ENCODE assay signal across 22 cellular contexts in the genomic region with DNA sequence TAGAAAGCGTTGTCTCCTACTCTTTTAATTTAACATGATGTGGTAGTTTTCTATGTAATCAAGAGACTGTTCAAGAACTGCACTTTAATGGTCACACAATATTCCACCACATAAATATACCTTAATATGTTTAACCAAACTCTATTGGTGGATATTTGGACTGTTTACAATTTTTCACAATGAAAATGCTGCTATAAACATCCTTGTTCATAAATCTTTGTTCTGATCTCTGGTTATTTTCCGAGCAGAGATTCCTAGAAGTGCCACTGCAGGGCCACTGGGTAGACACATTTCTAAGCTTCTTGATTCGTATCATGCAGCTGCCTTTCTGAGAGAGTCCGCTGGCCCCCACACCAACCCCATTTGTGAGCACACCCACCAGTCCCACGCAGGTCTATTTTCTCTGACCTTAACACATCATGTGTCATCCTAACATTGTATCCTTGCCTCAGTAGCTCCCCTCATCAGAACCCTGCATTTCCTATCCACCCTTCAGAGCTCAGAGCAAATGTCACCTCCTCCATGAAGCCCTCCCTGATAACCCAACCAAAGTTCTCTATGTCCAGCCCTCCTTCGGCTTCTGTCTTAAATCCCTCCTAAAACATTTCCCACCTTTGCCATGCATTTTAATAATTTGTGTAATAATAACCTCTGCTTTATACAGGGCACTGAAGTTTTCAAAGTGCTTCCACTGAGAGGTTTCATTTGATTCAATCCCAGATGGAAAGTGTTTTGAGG. TPM values are rescaled to one million over a fixed set of nuclear protein-coding genes. Genes with fewer than 3 reads are reported as not detected.
DNase-seq lines count a peak whose midpoint lies in the region; ATAC-seq and TF ChIP-seq lines count a peak whose summit lies in the region.
"Had no signal": no experiment of that assay in that cellular context is flagged by ENCODE, and none has a peak within 500 bp of the region (broad histone marks: within the 10 kb centered on the region; RNA-seq: fewer than 3 reads in every experiment).

No MANE protein-coding gene starts in this region.

- peak overlapping the region; percentile 23 for H3K27ac Mint-ChIP-seq in glutamatergic neuron (ENCODE audit: unreplicated experiment)
- H3K27ac Mint-ChIP-seq: CD8-positive, alpha-beta memory T cell had no signal

- no peak overlapping the region for H2AFZ ChIP-seq in parathyroid adenoma

- peak overlapping the region; percentile 24 for H3K4me2 ChIP-seq in parathyroid adenoma (ENCODE audit: low read length)

- no peak overlapping the region for H3K4me3 Mint-ChIP-seq in glutamatergic neuron (ENCODE audit: unreplicated experiment)
- H3K4me3 Mint-ChIP-seq: CD8-positive, alpha-beta memory T cell had no signal

- peaks cover 2% of the 10 kb centered on the region for H3K4me1 Mint-ChIP-seq in glutamatergic neuron (ENCODE audit: low read depth, unreplicated experiment)
- H3K4me1 Mint-ChIP-seq: CD8-positive, alpha-beta memory T cell had no signal

- ATAC-seq in GM21786 (IDR thresholded peaks at IDR 0.05; ENCODE audit: unreplicated experiment), result no peak
- ATAC-seq in HG02588 (IDR thresholded peaks at IDR 0.05; ENCODE audit: unreplicated experiment), result no peak
- ATAC-seq: GM12878 had no signal

- H3K9me3 ChIP-seq in right atrium auricular region (no peaks in the 10 kb centered on the region), parathyroid adenoma (ENCODE audit: control insufficient read depth, low read length) (no peaks in the 10 kb centered on the region)
- H3K9me3 ChIP-seq: HAP-1 had no signal

- H3K9ac ChIP-seq in parathyroid adenoma, result no peak overlapping the region

- DNase-seq in right atrium auricular region (ENCODE audit: low spot score) (no peak), cardiac septum (ENCODE audit: low spot score) (no peak), glutamatergic neuron (no peak), cortex of kidney (lab: John Stamatoyannopoulos, UW) (no peak), SK-N-DZ (ENCODE audit: low spot score) (no peak)
- DNase-seq: 8988T; CD8-positive, alpha-beta memory T cell; DND-41; GDM1; KBM-7; MV-4-11; NCI-H1417 treated with DMSO at 0.1 percent for 48 hours; NCI-H1930; NCI-H446 treated with DMSO at 0.1 percent for 48 hours; NK-92 treated with Interleukin-12 subunit alpha and Interleukin-12 subunit beta, amount 100 ng/mL, for 24 hours; SHP77 treated with DMSO at 0.1 percent for 48 hours had no signal

- H3K27ac ChIP-seq in right atrium auricular region (peak overlapping the region; percentile 85 to 90), parathyroid adenoma (peak overlapping the region; percentile 95)

- H3K4me3 ChIP-seq in right atrium auricular region, result no peak overlapping the region
- no peak overlapping the region for H3K4me3 ChIP-seq in parathyroid adenoma (ENCODE audit: low read depth, low read length)
- H3K4me3 ChIP-seq: GM12878, HAP-1 had no signal

- H3K27me3 ChIP-seq in right atrium auricular region, result no peaks in the 10 kb centered on the region
- no peaks in the 10 kb centered on the region for H3K27me3 ChIP-seq in parathyroid adenoma (ENCODE audit: control insufficient read depth, insufficient read depth, low read length)

- TF ChIP-seq CTCF in right atrium auricular region (IDR thresholded peaks at IDR 0.05) (no peak), glutamatergic neuron (IDR thresholded peaks at IDR 0.05; ENCODE audit: partially characterized antibody, unreplicated experiment) (no peak), parathyroid adenoma (IDR thresholded peaks at IDR 0.05) (no peak)

- no peaks in the 10 kb centered on the region for H3K36me3 ChIP-seq in right atrium auricular region
- no peaks in the 10 kb centered on the region for H3K36me3 ChIP-seq in parathyroid adenoma (ENCODE audit: control insufficient read depth, insufficient read depth, low read length)
- H3K36me3 ChIP-seq: HAP-1 had no signal

- no peaks in the 10 kb centered on the region for H3K27me3 Mint-ChIP-seq in glutamatergic neuron (ENCODE audit: unreplicated experiment)

- H3K79me2 ChIP-seq in parathyroid adenoma, result peaks cover 13% of the 10 kb centered on the region

- intact Hi-C loops in cardiac septum (cut with DNase I), result no loop called here

- peaks cover 0 to 61% of the 10 kb centered on the region in 2 donors for H3K4me1 ChIP-seq in right atrium auricular region
- H3K4me1 ChIP-seq in parathyroid adenoma, result peaks cover 60% of the 10 kb centered on the region
- H3K4me1 ChIP-seq: HAP-1 had no signal

- H3K36me3 Mint-ChIP-seq in glutamatergic neuron (ENCODE audit: unreplicated experiment), result no peaks in the 10 kb centered on the region
- H3K36me3 Mint-ChIP-seq: CD8-positive, alpha-beta memory T cell had no signal

- H3K9me3 Mint-ChIP-seq in glutamatergic neuron (ENCODE audit: unreplicated experiment), result peaks cover 4% of the 10 kb centered on the region
- H3K9me3 Mint-ChIP-seq: CD8-positive, alpha-beta memory T cell had no signal

RNA-seq across cellular contexts. Expression of a gene that starts 26.6 kb away (rescaled TPM):
- total RNA-seq in right atrium auricular region, result 10 to 100 TPM; 47.5 to 50.0 TPM
- 0.70 TPM for total RNA-seq in cardiac septum
- 21.7 TPM for total RNA-seq in glutamatergic neuron (ENCODE audit: unreplicated experiment)
- 17.3 and 25.1 TPM in 2 replicates for polyA plus RNA-seq in SK-N-DZ (2014; cell fraction: cytosol; rRNA removed)
- 3.7 and 6.5 TPM in 2 replicates for polyA plus RNA-seq in SK-N-DZ (2014; cell fraction: nucleus; rRNA removed)
- total RNA-seq: CD8-positive, alpha-beta memory T cell; OCI-LY7 had no signal
- polyA plus RNA-seq: CD8-positive, alpha-beta memory T cell; GM12878 had no signal

RNA-seq across cellular contexts. Expression of a gene that starts 45.0 kb away (rescaled TPM):
- total RNA-seq in right atrium auricular region, result 10 to 100 TPM; 34.2 to 55.7 TPM
- total RNA-seq in cardiac septum, result 18.6 TPM
- total RNA-seq in glutamatergic neuron (ENCODE audit: unreplicated experiment), result 28.8 TPM
- polyA plus RNA-seq in SK-N-DZ (2014; cell fraction: cytosol; rRNA removed), result 9.6 and 14.2 TPM in 2 replicates
- 5.0 and 5.2 TPM in 2 replicates for polyA plus RNA-seq in SK-N-DZ (2014; cell fraction: nucleus; rRNA removed)

Comparison
In these comparisons a context has a peak if more than half of its experiments do, and no peak if none do; other contexts are left out.
1. RNA of a gene that starts 26.6 kb away (total RNA-seq): 47.5 to 50.0 TPM in right atrium auricular region and 21.7 TPM in glutamatergic neuron (single experiment); 0.70 TPM in cardiac septum (single experiment); every median in the first group is over 10 times any median in the second.